In genomic region chr9:95313010-95313498, GRCh38 we compare ENCODE assay signal across 2 cellular contexts.
A peak's percentile ranks its signal among the peaks of the same experiment; 100 is the strongest.
TF ChIP-seq lines count a peak whose summit lies in the region.

No MANE protein-coding gene starts in this region.

TF ChIP-seq in GM23338, 12 proteins besides CTCF, POLR2A, EP300 and RAD21:
- TF ChIP-seq ETS1 (IDR thresholded peaks at IDR 0.05) (no peak), POLR2AphosphoS5 (IDR thresholded peaks at IDR 0.05; ENCODE audit: low read depth) (peak; percentile 54)

TF ChIP-seq in HepG2, 621 proteins besides CTCF, POLR2A, EP300 and RAD21 (continues in another document):
- peak; percentile 48; the same call in 1 of the 2 replicates for TF ChIP-seq HNF1B (CRISPR knock-in tag; IDR thresholded peaks at IDR 0.05)
- TF ChIP-seq ZNF331 (CRISPR knock-in tag; IDR thresholded peaks at IDR 0.05), result peak; percentile 25; the same call in 1 of the 2 replicates
- no peak for TF ChIP-seq ZBTB3 (CRISPR knock-in tag; IDR thresholded peaks at IDR 0.05; ENCODE audit: borderline replicate concordance, low read depth)
- no peak for TF ChIP-seq FOXK2 (IDR thresholded peaks at IDR 0.05)
- TF ChIP-seq SNAI1 (CRISPR knock-in tag; IDR thresholded peaks at IDR 0.05; ENCODE audit: borderline replicate concordance), result no peak
- no peak for TF ChIP-seq NRL (CRISPR knock-in tag; IDR thresholded peaks at IDR 0.05; ENCODE audit: borderline replicate concordance)
- no peak for TF ChIP-seq RFX1 (IDR thresholded peaks at IDR 0.05)
- no peak for TF ChIP-seq MAFG (CRISPR knock-in tag; IDR thresholded peaks at IDR 0.05)
- no peak for TF ChIP-seq AGO2 (optimal IDR thresholded peaks at IDR 0.05; ENCODE audit: low read depth, low read length)
- no peak for TF ChIP-seq ZFP36 (IDR thresholded peaks at IDR 0.05; ENCODE audit: borderline replicate concordance, low read depth, low read length, partially characterized antibody)
- no peak for TF ChIP-seq ZNF180 (CRISPR knock-in tag; IDR thresholded peaks at IDR 0.05; ENCODE audit: borderline replicate concordance, low read depth)
- no peak for TF ChIP-seq TARDBP (CRISPR knock-in tag; IDR thresholded peaks at IDR 0.05)
- no peak for TF ChIP-seq NCOA2 (CRISPR knock-in tag; IDR thresholded peaks at IDR 0.05)
- TF ChIP-seq KMT2A (CRISPR knock-in tag; IDR thresholded peaks at IDR 0.05), result 0 out of 2 replicates have a peak, but pooled peaks have one; percentile 39
- TF ChIP-seq SMYD3 (CRISPR knock-in tag; IDR thresholded peaks at IDR 0.05), result no peak
- TF ChIP-seq ZFAT (CRISPR knock-in tag; conservative IDR thresholded peaks at IDR 0.05), result no peak
- peak; percentile 65; the same call in 1 of the 2 replicates for TF ChIP-seq ZBTB26 (CRISPR knock-in tag; IDR thresholded peaks at IDR 0.05; ENCODE audit: borderline replicate concordance)
- TF ChIP-seq SMAD3 (CRISPR knock-in tag; IDR thresholded peaks at IDR 0.05), result no peak
- no peak for TF ChIP-seq ZNF639 (CRISPR knock-in tag; conservative IDR thresholded peaks at IDR 0.05)
- TF ChIP-seq HOXA3 (CRISPR knock-in tag; IDR thresholded peaks at IDR 0.05), result peak; percentile 73
- no peak for TF ChIP-seq KAT7 (CRISPR knock-in tag; IDR thresholded peaks at IDR 0.05; ENCODE audit: borderline replicate concordance)
- no peak for TF ChIP-seq HMGXB3 (CRISPR knock-in tag; IDR thresholded peaks at IDR 0.05; ENCODE audit: borderline replicate concordance)
- TF ChIP-seq XBP1 (CRISPR knock-in tag; IDR thresholded peaks at IDR 0.05), result no peak
- TF ChIP-seq ZNF562 (CRISPR knock-in tag; IDR thresholded peaks at IDR 0.05; ENCODE audit: borderline replicate concordance), result no peak
- TF ChIP-seq MYPOP (CRISPR knock-in tag; IDR thresholded peaks at IDR 0.05), result peak; percentile 21; the same call in 1 of the 2 replicates
- TF ChIP-seq SAP130 (CRISPR knock-in tag; IDR thresholded peaks at IDR 0.05; ENCODE audit: low read depth), result peak; percentile 51; the same call in 1 of the 2 replicates
- TF ChIP-seq TEAD3 (CRISPR knock-in tag; optimal IDR thresholded peaks at IDR 0.05; ENCODE audit: borderline replicate concordance), result peak; percentile 28
- TF ChIP-seq THYN1 (CRISPR knock-in tag; IDR thresholded peaks at IDR 0.05; ENCODE audit: borderline replicate concordance, low read depth), result no peak
- peak; percentile 62; the same call in 1 of the 2 replicates for TF ChIP-seq MAX (IDR thresholded peaks at IDR 0.05)
- peak; percentile 29; the same call in 1 of the 2 replicates for TF ChIP-seq ARID4A (CRISPR knock-in tag; IDR thresholded peaks at IDR 0.05; ENCODE audit: borderline replicate concordance)
- no peak for TF ChIP-seq SMAD1 (CRISPR knock-in tag; IDR thresholded peaks at IDR 0.05; ENCODE audit: borderline replicate concordance, low read depth)
- no peak for TF ChIP-seq ZNF383 (CRISPR knock-in tag; IDR thresholded peaks at IDR 0.05; ENCODE audit: borderline replicate concordance)
- no peak for TF ChIP-seq NFE2 (CRISPR knock-in tag; IDR thresholded peaks at IDR 0.05)
- TF ChIP-seq ZSCAN9 (CRISPR knock-in tag; IDR thresholded peaks at IDR 0.05; ENCODE audit: borderline replicate concordance), result 0 out of 2 replicates have a peak, but pooled peaks have one; percentile 41
- TF ChIP-seq ZNF205 (CRISPR knock-in tag; IDR thresholded peaks at IDR 0.05), result no peak
- peak; percentile 93 for TF ChIP-seq ZNF317 (CRISPR knock-in tag; IDR thresholded peaks at IDR 0.05)
- no peak for TF ChIP-seq KLF13 (CRISPR knock-in tag; IDR thresholded peaks at IDR 0.05)
- peak; percentile 54 for TF ChIP-seq HNRNPLL (IDR thresholded peaks at IDR 0.05; ENCODE audit: low read depth, low read length, poor library complexity, severe bottlenecking)
- TF ChIP-seq ZNF670 (CRISPR knock-in tag; IDR thresholded peaks at IDR 0.05; ENCODE audit: borderline replicate concordance), result no peak
- no peak for TF ChIP-seq ZNF34 (CRISPR knock-in tag; IDR thresholded peaks at IDR 0.05; ENCODE audit: borderline replicate concordance)
- no peak for TF ChIP-seq GPN1 (CRISPR knock-in tag; IDR thresholded peaks at IDR 0.05; ENCODE audit: borderline replicate concordance)
- no peak for TF ChIP-seq KDM3A (CRISPR knock-in tag; IDR thresholded peaks at IDR 0.05; ENCODE audit: low read depth)
- TF ChIP-seq ZNF713 (CRISPR knock-in tag; IDR thresholded peaks at IDR 0.05), result no peak
- TF ChIP-seq ZNF207 (IDR thresholded peaks at IDR 0.05; ENCODE audit: borderline replicate concordance), result no peak
- no peak for TF ChIP-seq ZNF784 (CRISPR knock-in tag; IDR thresholded peaks at IDR 0.05; ENCODE audit: borderline replicate concordance)
- TF ChIP-seq ZNF800 (CRISPR knock-in tag; IDR thresholded peaks at IDR 0.05), result peak; percentile 66; the same call in 1 of the 2 replicates
- no peak for TF ChIP-seq ZNF274 (CRISPR knock-in tag; IDR thresholded peaks at IDR 0.05)
- TF ChIP-seq RBFOX2 (IDR thresholded peaks at IDR 0.05; ENCODE audit: low read depth, low read length), result 0 out of 2 replicates have a peak, but pooled peaks have one; percentile 33
